ENCODE assay signal across 1 cellular context in genomic region chr7:30549933-30550493, GRCh38.
TF ChIP-seq lines count a peak whose summit lies in the region.

No MANE protein-coding gene starts in this region.

TF ChIP-seq in K562, 482 proteins besides CTCF, POLR2A, EP300 and RAD21 (continued from another document and continues in another):
- TF ChIP-seq ZBTB40 (IDR thresholded peaks at IDR 0.05) (no peak), ZBTB40 (CRISPR knock-in tag; IDR thresholded peaks at IDR 0.05) (no peak), TCF7L2 (IDR thresholded peaks at IDR 0.05; ENCODE audit: low read depth, low read length) (no peak), SMARCE1 (IDR thresholded peaks at IDR 0.05) (no peak), KLF6 (CRISPR knock-in tag; IDR thresholded peaks at IDR 0.05; ENCODE audit: borderline replicate concordance) (peak; percentile 42; the same call in 1 of the 2 replicates), TOE1 (IDR thresholded peaks at IDR 0.05; ENCODE audit: borderline replicate concordance) (peak; percentile 49; the same call in 1 of the 2 replicates), TOE1 (CRISPR knock-in tag; IDR thresholded peaks at IDR 0.05; ENCODE audit: borderline replicate concordance, low read depth) (no peak), MAZ (CRISPR knock-in tag; conservative IDR thresholded peaks at IDR 0.05 in 1 of 2, IDR thresholded peaks at IDR 0.05 in 1 of 2) (peak in 1 of 2 experiments; percentile 38; a peak in 2 of 4 replicates), NR2C2 (CRISPR knock-in tag; IDR thresholded peaks at IDR 0.05) (no peak), NR2C2 (tag; IDR thresholded peaks at IDR 0.05) (no peak; the same call in 1 of the 2 replicates), RNF219 (CRISPR knock-in tag; IDR thresholded peaks at IDR 0.05) (no peak), ARID3A (IDR thresholded peaks at IDR 0.05; ENCODE audit: borderline replicate concordance, low read depth, low read length) (no peak), ETV5 (CRISPR knock-in tag; IDR thresholded peaks at IDR 0.05; ENCODE audit: low read depth) (no peak), HSF4 (CRISPR knock-in tag; IDR thresholded peaks at IDR 0.05; ENCODE audit: borderline replicate concordance) (no peak), ZBTB1 (CRISPR knock-in tag; IDR thresholded peaks at IDR 0.05; ENCODE audit: borderline replicate concordance, low read depth) (no peak), BRD4 (IDR thresholded peaks at IDR 0.05) (no peak), ZNF280A (IDR thresholded peaks at IDR 0.05; ENCODE audit: low read depth, partially characterized antibody) (no peak), TSHZ1 (CRISPR knock-in tag; IDR thresholded peaks at IDR 0.05) (no peak), TBL1XR1 (IDR thresholded peaks at IDR 0.05; ENCODE audit: low read length in 2 of 2) (no peak), SETDB1 (IDR thresholded peaks at IDR 0.05; ENCODE audit: low read length) (no peak), ZNF778 (CRISPR knock-in tag; IDR thresholded peaks at IDR 0.05) (no peak), TCFL5 (CRISPR knock-in tag; conservative IDR thresholded peaks at IDR 0.05) (0 out of 2 replicates have a peak, but pooled peaks have one; percentile 24), ARID3B (CRISPR knock-in tag; IDR thresholded peaks at IDR 0.05; ENCODE audit: borderline replicate concordance) (no peak), KAT8 (IDR thresholded peaks at IDR 0.05; ENCODE audit: low read depth) (no peak), ILK (tag; IDR thresholded peaks at IDR 0.05; ENCODE audit: borderline replicate concordance, low read depth) (no peak), ZNF589 (CRISPR knock-in tag; IDR thresholded peaks at IDR 0.05; ENCODE audit: low read depth) (peak; percentile 54; the same call in 1 of the 2 replicates), PML (IDR thresholded peaks at IDR 0.05; ENCODE audit: low read length) (no peak), FIP1L1 (IDR thresholded peaks at IDR 0.05; ENCODE audit: low read depth, low read length, poor library complexity, severe bottlenecking) (no peak)
- TF ChIP-seq, protein P1, sequence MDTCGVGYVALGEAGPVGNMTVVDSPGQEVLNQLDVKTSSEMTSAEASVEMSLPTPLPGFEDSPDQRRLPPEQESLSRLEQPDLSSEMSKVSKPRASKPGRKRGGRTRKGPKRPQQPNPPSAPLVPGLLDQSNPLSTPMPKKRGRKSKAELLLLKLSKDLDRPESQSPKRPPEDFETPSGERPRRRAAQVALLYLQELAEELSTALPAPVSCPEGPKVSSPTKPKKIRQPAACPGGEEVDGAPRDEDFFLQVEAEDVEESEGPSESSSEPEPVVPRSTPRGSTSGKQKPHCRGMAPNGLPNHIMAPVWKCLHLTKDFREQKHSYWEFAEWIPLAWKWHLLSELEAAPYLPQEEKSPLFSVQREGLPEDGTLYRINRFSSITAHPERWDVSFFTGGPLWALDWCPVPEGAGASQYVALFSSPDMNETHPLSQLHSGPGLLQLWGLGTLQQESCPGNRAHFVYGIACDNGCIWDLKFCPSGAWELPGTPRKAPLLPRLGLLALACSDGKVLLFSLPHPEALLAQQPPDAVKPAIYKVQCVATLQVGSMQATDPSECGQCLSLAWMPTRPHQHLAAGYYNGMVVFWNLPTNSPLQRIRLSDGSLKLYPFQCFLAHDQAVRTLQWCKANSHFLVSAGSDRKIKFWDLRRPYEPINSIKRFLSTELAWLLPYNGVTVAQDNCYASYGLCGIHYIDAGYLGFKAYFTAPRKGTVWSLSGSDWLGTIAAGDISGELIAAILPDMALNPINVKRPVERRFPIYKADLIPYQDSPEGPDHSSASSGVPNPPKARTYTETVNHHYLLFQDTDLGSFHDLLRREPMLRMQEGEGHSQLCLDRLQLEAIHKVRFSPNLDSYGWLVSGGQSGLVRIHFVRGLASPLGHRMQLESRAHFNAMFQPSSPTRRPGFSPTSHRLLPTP (IDR thresholded peaks at IDR 0.05; ENCODE audit: borderline replicate concordance, extremely low read depth, insufficient read length), result no peak
